In the genomic region with DNA sequence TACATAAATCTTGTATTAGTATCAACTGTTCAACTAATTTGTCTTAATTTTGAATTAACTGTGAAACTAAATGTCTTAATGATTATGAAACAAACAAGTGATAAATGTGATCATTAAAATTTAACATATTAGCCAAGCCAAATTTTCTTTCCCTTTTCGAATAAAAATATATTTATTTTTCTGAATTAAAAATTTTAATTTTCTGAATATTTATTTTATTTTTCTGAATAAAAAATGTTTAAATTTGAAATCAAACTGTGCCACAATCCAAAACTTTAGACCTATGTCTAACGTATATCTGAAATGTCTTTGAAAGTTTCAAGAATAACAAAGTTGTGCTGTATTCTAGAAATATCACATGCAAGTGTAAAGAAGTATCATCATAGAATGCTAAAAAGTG, we compare ENCODE assay signal across 25 cellular contexts. TPM values are rescaled to one million over a fixed set of nuclear protein-coding genes. Genes with fewer than 3 reads are reported as not detected.
DNase-seq lines count a peak whose midpoint lies in the region; ATAC-seq, FAIRE-seq and TF ChIP-seq lines count a peak whose summit lies in the region.
"Had no signal": no experiment of that assay in that cellular context is flagged by ENCODE, and none has a peak within 500 bp of the region (broad histone marks: within the 10 kb centered on the region; RNA-seq: fewer than 3 reads in every experiment).

No MANE protein-coding gene starts in this region.

- H3K36me3 ChIP-seq in small intestine (ENCODE audit: control insufficient read depth in 2 of 2, insufficient read depth in 2 of 2, low read length in 2 of 2) (no peaks in the 10 kb centered on the region), stomach (no peaks in the 10 kb centered on the region)
- H3K36me3 ChIP-seq: BE2C; BLaER1 treated with 17β-estradiol and CSF1 and Interleukin-3, amounts not matched to agents 10 nM and 100 nM had no signal

- H3K4me3 ChIP-seq in small intestine (ENCODE audit: low read depth in 1 of 2, low read length in 2 of 2), result no peak overlapping the region
- H3K4me3 ChIP-seq in stomach, result no peak overlapping the region
- H3K4me3 ChIP-seq: A549; BLaER1 treated with 17β-estradiol and CSF1 and Interleukin-3, amounts not matched to agents 10 nM and 100 nM; GM23338 had no signal

- H3K4me3 Mint-ChIP-seq in WTC11, result no peak overlapping the region
- H3K4me3 Mint-ChIP-seq: CD14-positive monocyte; CD4-positive, alpha-beta T cell; CD8-positive, alpha-beta memory T cell; GM23338; H9 had no signal

- DNase-seq in WTC11 (ENCODE audit: low spot score) (no peak), frontal cortex (ENCODE audit: low spot score in 2 of 2) (no peak), small intestine (no peak), stomach (no peak)
- no peak for DNase-seq in activated CD4-positive, alpha-beta T cell treated with anti-CD3 and anti-CD28 coated beads, Interleukin-2, amount 50 U/mL, for 1 hour
- DNase-seq: ACHN; AML-193; BE2C; CD4-positive, alpha-beta T cell; CD8-positive, alpha-beta memory T cell; DMS 273 treated with DMSO at 0.1 percent for 48 hours; DMS79; EL; GF-D8; H9 had no signal

- H3K9me3 Mint-ChIP-seq in WTC11, result no peaks in the 10 kb centered on the region
- H3K9me3 Mint-ChIP-seq: CD4-positive, alpha-beta T cell; H9 had no signal

- no peaks in the 10 kb centered on the region for H3K4me1 ChIP-seq in small intestine (ENCODE audit: control insufficient read depth in 2 of 2, insufficient read depth in 1 of 2, low read depth in 1 of 2, low read length in 1 of 2)
- peaks cover 8 to 20% (median 17%) of the 10 kb centered on the region in 4 donors for H3K4me1 ChIP-seq in stomach
- H3K4me1 ChIP-seq: A549; BE2C; BLaER1 treated with 17β-estradiol and CSF1 and Interleukin-3, amounts not matched to agents 10 nM and 100 nM had no signal

- WGBS in small intestine, 3 donors, result 83 to 88% (median 88%) methylated on average over 2 of the region's 2 CpGs
- 80 to 88% (median 86%) methylated on average over 2 of the region's 2 CpGs for WGBS in stomach, 5 donors

- ATAC-seq in WTC11 (no peak), HG03175 (IDR thresholded peaks at IDR 0.05; ENCODE audit: unreplicated experiment) (no peak)
- ATAC-seq: A549, GM23338, HCT116 had no signal

- FAIRE-seq in A204.1 (lab: Jason Lieb, UNC) (peak; percentile 41), frontal cortex (lab: Jason Lieb, UNC) (peak; percentile 96), small intestine (lab: Jason Lieb, UNC) (peak; percentile 85)
- FAIRE-seq: A549, GM12891, GM18507 had no signal

- TF ChIP-seq EP300 in stomach (IDR thresholded peaks at IDR 0.05), result no peak

- H3K27ac Mint-ChIP-seq in WTC11, result no peak overlapping the region
- H3K27ac Mint-ChIP-seq: CD14-positive monocyte; CD4-positive, alpha-beta T cell; CD8-positive, alpha-beta memory T cell; GM23338; H9 had no signal

- peaks cover 12% of the 10 kb centered on the region for H3K4me1 Mint-ChIP-seq in WTC11
- H3K4me1 Mint-ChIP-seq: GM23338 had no signal

- POLR2A ChIA-PET in WTC11 (lab: Charles Lee), result no interaction called here

- H3K27ac ChIP-seq in small intestine (ENCODE audit: low read depth in 1 of 2, low read length in 1 of 2), result no peak overlapping the region
- no peak overlapping the region for H3K27ac ChIP-seq in stomach
- H3K27ac ChIP-seq: 22Rv1; A549; BLaER1 treated with 17β-estradiol and CSF1 and Interleukin-3, amounts not matched to agents 10 nM and 100 nM had no signal

- TF ChIP-seq CTCF in WTC11 (IDR thresholded peaks at IDR 0.05), result no peak
- TF ChIP-seq CTCF in stomach (IDR thresholded peaks at IDR 0.05), result no peak

- H3K36me3 Mint-ChIP-seq in WTC11, result no peaks in the 10 kb centered on the region
- H3K36me3 Mint-ChIP-seq: CD8-positive, alpha-beta memory T cell had no signal

- intact Hi-C loops in stomach (cut with DNase I; ENCODE audit: low total_unique reads), result no loop called here

- no peaks in the 10 kb centered on the region for H3K9me3 ChIP-seq in small intestine (ENCODE audit: control insufficient read depth, low read depth)
- no peaks in the 10 kb centered on the region for H3K9me3 ChIP-seq in stomach
- H3K9me3 ChIP-seq: A549, BE2C had no signal

- CTCF ChIA-PET in WTC11 (lab: Charles Lee), result no interaction called here

- TF ChIP-seq POLR2A in stomach (IDR thresholded peaks at IDR 0.05), result no peak

- H3K27me3 ChIP-seq in small intestine (ENCODE audit: control insufficient read depth in 2 of 2, insufficient read depth in 2 of 2, low read length in 2 of 2) (no peaks in the 10 kb centered on the region), stomach (peaks cover 4 to 31% (median 15%) of the 10 kb centered on the region in 3 donors)
- H3K27me3 ChIP-seq: BLaER1 treated with 17β-estradiol and CSF1 and Interleukin-3, amounts not matched to agents 10 nM and 100 nM had no signal

- H3K27me3 Mint-ChIP-seq in WTC11 (ENCODE audit: low read depth), result peaks cover 32% of the 10 kb centered on the region

TF ChIP-seq in WTC11, 78 proteins besides CTCF, POLR2A, EP300 and RAD21:
- TF ChIP-seq, protein P1, sequence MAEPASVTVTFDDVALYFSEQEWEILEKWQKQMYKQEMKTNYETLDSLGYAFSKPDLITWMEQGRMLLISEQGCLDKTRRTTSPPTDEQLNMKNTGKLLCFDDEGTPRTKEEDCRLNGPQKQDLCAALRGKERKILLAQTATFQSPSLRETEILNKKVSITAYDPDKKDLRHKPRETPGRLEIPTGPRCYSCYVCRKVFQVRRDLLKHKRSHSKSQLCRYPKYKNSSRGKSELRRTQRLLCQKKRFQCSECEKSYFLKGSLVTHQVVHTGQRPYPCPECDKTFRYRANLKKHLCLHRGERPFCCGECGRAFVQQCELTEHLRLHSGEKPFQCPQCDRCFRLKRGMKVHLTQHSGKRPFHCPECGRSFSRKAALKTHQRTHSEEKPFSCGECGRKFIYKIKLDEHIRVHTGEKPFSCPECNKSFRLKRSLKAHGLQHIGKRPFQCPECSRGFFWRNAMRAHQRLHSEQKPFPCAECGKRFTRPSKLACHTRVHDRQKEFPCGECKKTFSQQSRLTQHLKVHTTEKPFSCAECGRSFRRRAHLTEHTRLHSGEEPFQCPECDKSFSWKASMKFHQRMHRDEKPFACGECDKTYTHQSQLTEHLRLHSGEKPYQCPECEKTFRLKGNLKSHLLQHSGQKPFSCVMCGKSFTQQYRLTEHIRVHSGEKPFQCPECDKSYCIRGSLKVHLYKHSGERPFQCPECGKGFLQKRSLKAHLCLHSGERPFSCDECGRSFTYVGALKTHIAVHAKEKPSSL (CRISPR knock-in tag; conservative IDR thresholded peaks at IDR 0.05), result no peak
- TF ChIP-seq IRF2 (CRISPR knock-in tag; IDR thresholded peaks at IDR 0.05; ENCODE audit: borderline replicate concordance, low read depth) (no peak), HMGA2 (CRISPR knock-in tag; IDR thresholded peaks at IDR 0.05) (peak; percentile 93), ZNF138 (CRISPR knock-in tag; conservative IDR thresholded peaks at IDR 0.05) (no peak)
- TF ChIP-seq, protein P2, sequence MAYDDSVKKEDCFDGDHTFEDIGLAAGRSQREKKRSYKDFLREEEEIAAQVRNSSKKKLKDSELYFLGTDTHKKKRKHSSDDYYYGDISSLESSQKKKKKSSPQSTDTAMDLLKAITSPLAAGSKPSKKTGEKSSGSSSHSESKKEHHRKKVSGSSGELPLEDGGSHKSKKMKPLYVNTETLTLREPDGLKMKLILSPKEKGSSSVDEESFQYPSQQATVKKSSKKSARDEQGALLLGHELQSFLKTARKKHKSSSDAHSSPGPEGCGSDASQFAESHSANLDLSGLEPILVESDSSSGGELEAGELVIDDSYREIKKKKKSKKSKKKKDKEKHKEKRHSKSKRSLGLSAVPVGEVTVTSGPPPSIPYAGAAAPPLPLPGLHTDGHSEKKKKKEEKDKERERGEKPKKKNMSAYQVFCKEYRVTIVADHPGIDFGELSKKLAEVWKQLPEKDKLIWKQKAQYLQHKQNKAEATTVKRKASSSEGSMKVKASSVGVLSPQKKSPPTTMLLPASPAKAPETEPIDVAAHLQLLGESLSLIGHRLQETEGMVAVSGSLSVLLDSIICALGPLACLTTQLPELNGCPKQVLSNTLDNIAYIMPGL (CRISPR knock-in tag; IDR thresholded peaks at IDR 0.05), result no peak
TF ChIP-seq in WTC11: peak in this region for 1.

RNA-seq across cellular contexts. Expression of a gene that starts 4.7 kb away (rescaled TPM):
- total RNA-seq in WTC11 (2021), result 1.0 to 2.0 TPM (median 1.3 TPM) in 3 replicates
- total RNA-seq in frontal cortex, result 64.0 TPM
- polyA plus RNA-seq in small intestine, result under 1 TPM in 1 of 3 donors, not detected in 2; 0.98 TPM
- total RNA-seq in stomach, result 1 to 10 TPM in 2 of 5 donors, under 1 TPM in 2, not detected in 1; 0.29 to 5.0 (median 1.2) TPM
- polyA plus RNA-seq in stomach, result 1 to 10 TPM in 1 of 3 donors, under 1 TPM in 2; 0.10 to 1.1 (median 0.61) TPM
- total RNA-seq: CD4-positive, alpha-beta T cell; CD8-positive, alpha-beta memory T cell had no signal
- polyA plus RNA-seq: A549; CD14-positive monocyte; CD8-positive, alpha-beta memory T cell had no signal

Comparison
In these comparisons a context has a peak if more than half of its experiments do, and no peak if none do; other contexts are left out.
1. RNA of a gene that starts 4.7 kb away (total RNA-seq): 64.0 TPM in frontal cortex (single experiment); 1.0 to 2.0 TPM in WTC11 and 0.29 to 5.0 TPM in stomach; every median in the first group is over 10 times any median in the second.